ENCODE assay signal across 12 cellular contexts in the genomic region with DNA sequence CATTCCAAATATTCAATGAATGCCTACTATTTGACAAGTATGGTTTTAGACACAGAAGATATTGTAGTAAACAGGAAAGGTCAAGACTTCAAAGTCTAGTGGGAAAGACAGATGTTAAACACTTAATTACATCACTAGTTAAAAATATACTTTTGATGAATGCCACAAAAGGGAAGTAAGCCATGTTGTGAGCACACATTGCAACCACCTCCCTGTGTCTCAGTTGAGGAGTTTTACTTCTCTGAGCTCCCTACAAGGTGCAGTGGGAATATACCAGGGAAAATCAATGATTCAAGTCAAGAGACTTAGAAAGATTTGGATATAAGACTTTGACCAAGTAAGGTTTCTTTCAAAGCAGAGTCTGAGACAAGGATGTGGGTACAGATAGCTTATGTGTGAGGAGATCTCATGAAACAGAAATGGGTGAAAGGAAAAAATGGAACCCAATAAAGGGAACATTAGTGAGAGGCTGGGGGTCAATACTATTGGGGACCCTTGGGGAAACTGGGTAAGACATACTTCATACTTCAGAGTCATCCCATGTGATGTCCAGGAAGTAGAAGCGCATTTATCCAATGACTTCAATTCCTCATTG.
DNase-seq lines count a peak whose midpoint lies in the region; ATAC-seq, FAIRE-seq and TF ChIP-seq lines count a peak whose summit lies in the region.
"Had no signal": no experiment of that assay in that cellular context is flagged by ENCODE, and none has a peak within 500 bp of the region (broad histone marks: within the 10 kb centered on the region; RNA-seq: fewer than 3 reads in every experiment).

No MANE protein-coding gene starts in this region.

- no peaks in the 10 kb centered on the region for H3F3A ChIP-seq in MM.1S (ENCODE audit: insufficient read depth, low read length)

- H3K4me3 ChIP-seq in BLaER1 (no peak overlapping the region), MM.1S (ENCODE audit: low read length) (no peak overlapping the region), HepG2 (replicated peaks in 1 of 3; ENCODE audit: insufficient read depth in 1 of 3, low read depth in 2 of 3, low read length in 3 of 3) (no peak overlapping the region), small intestine (ENCODE audit: low read depth in 1 of 2, low read length in 2 of 2) (no peak overlapping the region)

- H3K79me2 ChIP-seq in MM.1S (ENCODE audit: low read length) (no peaks in the 10 kb centered on the region), HepG2 (ENCODE audit: insufficient read depth, low read length) (no peaks in the 10 kb centered on the region)

- peak; percentile 93 for ATAC-seq in GM19372 (IDR thresholded peaks at IDR 0.05; ENCODE audit: low read depth, unreplicated experiment)
- peak; percentile 87 for ATAC-seq in HG02884 (IDR thresholded peaks at IDR 0.05; ENCODE audit: unreplicated experiment)
- ATAC-seq in HepG2 = no peak
- ATAC-seq: activated T-helper 17 cell treated with anti-CD3 and anti-CD28 coated beads, Interleukin-2, amount 50 U/mL, for 72 hours had no signal

- H3K9me2 ChIP-seq in MM.1S (replicated peaks; ENCODE audit: insufficient read depth, low read length) = no peaks in the 10 kb centered on the region

- H3K4me1 ChIP-seq in BLaER1 (peaks cover 46% of the 10 kb centered on the region), MM.1S (ENCODE audit: low read length) (peaks cover 9% of the 10 kb centered on the region), HepG2 (ENCODE audit: insufficient read depth, low read length) (peaks cover 24% of the 10 kb centered on the region), small intestine (ENCODE audit: control insufficient read depth in 2 of 2, insufficient read depth in 1 of 2, low read depth in 1 of 2, low read length in 1 of 2) (no peaks in the 10 kb centered on the region)

- TF ChIP-seq CTCF in MM.1S (IDR thresholded peaks at IDR 0.05; ENCODE audit: low read length) = no peak
- TF ChIP-seq CTCF in HepG2 (CRISPR knock-in tag; IDR thresholded peaks at IDR 0.05) = no peak

- no peak for TF ChIP-seq EP300 in HepG2 (IDR thresholded peaks at IDR 0.05; ENCODE audit: low read depth in 2 of 2, low read length in 2 of 2)
- TF ChIP-seq EP300 in HepG2 (CRISPR knock-in tag; IDR thresholded peaks at IDR 0.05; ENCODE audit: borderline replicate concordance) = no peak

- peak; percentile 30 for DNase-seq in MM.1S
- no peak for DNase-seq in HepG2 (ENCODE audit: low spot score)
- DNase-seq in NCI-H187 (lab: John Stamatoyannopoulos, UW) = no peak
- no peak for DNase-seq in NCI-H187 treated with DMSO at 0.1 percent for 48 hours (lab: John Stamatoyannopoulos, UW)
- no peak for DNase-seq in small intestine
- DNase-seq: hippocampal formation, NCI-H510A had no signal

- no peak for TF ChIP-seq POLR2A in HepG2 (IDR thresholded peaks at IDR 0.05; ENCODE audit: insufficient read depth in 1 of 2, low read depth in 2 of 2, low read length in 2 of 2)

- H3K36me3 ChIP-seq in BLaER1 (no peaks in the 10 kb centered on the region), MM.1S (replicated peaks; ENCODE audit: insufficient read depth, low read length) (no peaks in the 10 kb centered on the region), HepG2 (replicated peaks in 1 of 2; ENCODE audit: control insufficient read depth in 1 of 2, insufficient read depth in 2 of 2, low read length in 2 of 2) (no peaks in the 10 kb centered on the region), small intestine (ENCODE audit: control insufficient read depth in 2 of 2, insufficient read depth in 2 of 2, low read length in 2 of 2) (no peaks in the 10 kb centered on the region)

- H3K9ac ChIP-seq in BLaER1 = no peak overlapping the region
- H3K9ac ChIP-seq in MM.1S (ENCODE audit: low read length) = no peak overlapping the region
- H3K9ac ChIP-seq in HepG2 (ENCODE audit: insufficient read depth, low read depth, low read length) = no peak overlapping the region

- no peak for TF ChIP-seq RAD21 in HepG2 (CRISPR knock-in tag; IDR thresholded peaks at IDR 0.05)

- H3K27ac ChIP-seq in BLaER1 (peak overlapping the region; percentile 62), MM.1S (ENCODE audit: low read length) (no peak overlapping the region), HepG2 (ENCODE audit: extremely low read length, insufficient read depth, low read length) (no peak overlapping the region), small intestine (ENCODE audit: low read depth in 1 of 2, low read length in 1 of 2) (no peak overlapping the region)

- H4K20me1 ChIP-seq in BLaER1 = no peaks in the 10 kb centered on the region
- no peaks in the 10 kb centered on the region for H4K20me1 ChIP-seq in MM.1S (ENCODE audit: insufficient read depth, low read length)
- H4K20me1 ChIP-seq in HepG2 (ENCODE audit: insufficient read depth, low read length) = no peaks in the 10 kb centered on the region

- POLR2A ChIA-PET in HepG2 (lab: Yijun Ruan, JAX) = no interaction called here

- intact Hi-C loops in HepG2 (cut with micrococcal nuclease; ENCODE audit: unreplicated experiment) = no loop called here

- peak overlapping the region; percentile 63 for H3K4me2 ChIP-seq in BLaER1
- H3K4me2 ChIP-seq in MM.1S (ENCODE audit: low read depth, low read length) = no peak overlapping the region
- no peak overlapping the region for H3K4me2 ChIP-seq in HepG2 (ENCODE audit: low read depth, low read length)

- CTCF ChIA-PET in HepG2 (lab: Yijun Ruan, JAX; ENCODE audit: low intra/inter-chr PET ratio, low total read pairs) = no interaction called here

- H2AFZ ChIP-seq in MM.1S (ENCODE audit: low read length) (no peak overlapping the region), HepG2 (ENCODE audit: low read length) (no peak overlapping the region)

- H3K27me3 ChIP-seq in BLaER1 (no peaks in the 10 kb centered on the region), MM.1S (replicated peaks; ENCODE audit: insufficient read depth, low read length) (no peaks in the 10 kb centered on the region), HepG2 (ENCODE audit: control insufficient read depth in 1 of 2, insufficient read depth in 2 of 2, low read length in 2 of 2) (no peaks in the 10 kb centered on the region), small intestine (ENCODE audit: control insufficient read depth in 2 of 2, insufficient read depth in 2 of 2, low read length in 2 of 2) (no peaks in the 10 kb centered on the region)

- in situ Hi-C loops in HepG2 (cut with HindIII; ENCODE audit: extremely low pct_ligation_motif_present, low pct_unique_long_range_greater_than_20kb) = no loop called here

- WGBS in HepG2 (ENCODE audit: low lambda C conversion rate) = 100% methylated on average over 1 of the region's 1 CpG
- 95 to 100% (median 96%) methylated on average over 1 of the region's 1 CpG for WGBS in small intestine, 3 donors

- no TSS peak for BruUV-seq in HepG2 (replicated peaks; lab: Mats Ljungman, UMichigan)

- no peak for FAIRE-seq in HepG2 (lab: Jason Lieb, UNC)
- no peak for FAIRE-seq in small intestine (lab: Jason Lieb, UNC)
- FAIRE-seq: colon had no signal

- H3K9me3 ChIP-seq in BLaER1 = peaks cover 31% of the 10 kb centered on the region
- H3K9me3 ChIP-seq in MM.1S (replicated peaks; ENCODE audit: insufficient read depth, low read length) = no peaks in the 10 kb centered on the region
- peaks cover 32% of the 10 kb centered on the region for H3K9me3 ChIP-seq in HepG2 (ENCODE audit: low read length)
- no peaks in the 10 kb centered on the region for H3K9me3 ChIP-seq in small intestine (ENCODE audit: control insufficient read depth, low read depth)

TF ChIP-seq in HepG2, 621 proteins besides CTCF, POLR2A, EP300 and RAD21:
- TF ChIP-seq DPF2 (CRISPR knock-in tag; IDR thresholded peaks at IDR 0.05; ENCODE audit: borderline replicate concordance, low read depth) = no peak
